In the genomic region with DNA sequence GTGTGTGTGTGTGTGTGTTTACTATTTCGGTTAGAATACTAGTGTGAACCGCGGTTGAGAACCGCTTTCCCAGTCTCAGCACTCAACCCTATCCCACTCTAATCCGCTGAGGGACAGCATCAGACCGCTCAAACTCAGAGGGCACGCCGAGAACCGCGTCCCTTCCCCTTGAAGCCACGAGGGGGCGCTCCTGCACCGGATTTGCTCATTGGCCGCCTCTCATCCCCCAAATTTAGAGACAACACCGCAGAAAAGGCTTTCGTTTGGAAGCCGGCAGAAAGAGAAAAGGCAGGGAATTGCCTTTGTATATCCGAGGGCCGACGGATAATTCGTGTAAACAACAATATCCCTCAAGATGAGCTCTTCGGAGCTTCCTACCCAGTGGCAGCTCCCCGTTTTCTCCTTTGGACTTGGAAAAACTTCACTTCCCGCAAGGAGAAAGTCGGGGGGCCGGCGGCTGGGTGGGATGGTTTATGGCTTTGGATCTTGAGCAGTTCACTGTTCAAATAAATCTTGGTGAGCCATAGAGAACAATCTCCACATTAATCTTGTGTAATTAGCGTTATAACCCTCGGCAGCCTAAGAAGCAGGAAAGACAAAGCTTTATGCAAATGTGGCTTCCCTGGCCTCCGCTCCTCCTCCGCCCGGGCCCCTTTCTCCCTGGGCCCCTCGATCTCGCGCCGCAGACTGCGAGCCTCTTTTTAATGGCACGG, we compare ENCODE assay signal across 7 cellular contexts.
DNase-seq lines count a peak whose midpoint lies in the region; ATAC-seq and TF ChIP-seq lines count a peak whose summit lies in the region.

No MANE protein-coding gene starts in this region.

- peak overlapping the region; percentile 36 for H3K4me3 ChIP-seq in astrocyte of the cerebellum (ENCODE audit: low read depth, low read length)
- peak overlapping the region; percentile 29 for H3K4me3 ChIP-seq in iPS-11a (ENCODE audit: low read depth, low read length)
- H3K4me3 ChIP-seq in skeletal muscle cell (ENCODE audit: low read depth, low read length) = peak overlapping the region; percentile 49

- H3K27me3 Mint-ChIP-seq in T-helper 17 cell = peaks cover 82% of the 10 kb centered on the region

- no peaks in the 10 kb centered on the region for H3K9me3 ChIP-seq in T-helper 17 cell (ENCODE audit: control insufficient read depth, low read length, poor library complexity, severe bottlenecking)

- DNase-seq in GM13977 (ENCODE audit: low spot score) = peak; percentile 90
- peak; percentile 61 for DNase-seq in NCI-H1417 treated with DMSO at 0.1 percent for 48 hours (lab: John Stamatoyannopoulos, UW)
- DNase-seq in T-helper 17 cell = peak in 2 of 3 donors; percentile 21 to 46
- DNase-seq in astrocyte of the cerebellum (ENCODE audit: low read depth) = peak; percentile 2
- peak; percentile 7 for DNase-seq in skeletal muscle cell (ENCODE audit: low read depth)

- peak overlapping the region; percentile 43 for H3K27ac Mint-ChIP-seq in T-helper 17 cell

- peaks cover 31% of the 10 kb centered on the region for H3K4me1 Mint-ChIP-seq in T-helper 17 cell

- TF ChIP-seq CTCF in GM13977 (IDR thresholded peaks at IDR 0.05; ENCODE audit: extremely low read depth, insufficient read depth, missing control alignments) = peak; percentile 98
- peak; percentile 93 for TF ChIP-seq CTCF in astrocyte of the cerebellum (IDR thresholded peaks at IDR 0.05; ENCODE audit: low read depth, low read length, missing control alignments)

- peak overlapping the region; percentile 82 for H3K4me3 Mint-ChIP-seq in T-helper 17 cell

- peaks cover 3% of the 10 kb centered on the region for H3K36me3 Mint-ChIP-seq in T-helper 17 cell (ENCODE audit: low read depth)

- peak; percentile 90 for ATAC-seq in HG02852 (IDR thresholded peaks at IDR 0.05; ENCODE audit: unreplicated experiment)
- peak; percentile 82 for ATAC-seq in T-helper 17 cell

- in situ Hi-C loops in GM13977 (cut with MboI; ENCODE audit: low pct_unique_long_range_greater_than_20kb, low sequenced_read_pairs, unreplicated experiment) = loop anchor here (25.0 kb wide), 1 partner anchor 1699 kb away; no protein-coding TSS in a partner anchor
- in situ Hi-C loops in astrocyte of the cerebellum (cut with HindIII; ENCODE audit: low sequenced_read_pairs) = no loop called here

Comparison
In these comparisons a context has a peak if more than half of its experiments do, and no peak if none do; other contexts are left out.
1. Peak in every context shown above with its lines: DNase-seq, ATAC-seq and H3K4me3 ChIP-seq.
2. DNase-seq: peak in every context shown above with its lines; median percentile 90 in GM13977; 61 in NCI-H1417 treated with DMSO at 0.1 percent for 48 hours; 34 in T-helper 17 cell; 7 in skeletal muscle cell; 2 in astrocyte of the cerebellum.